ENCODE assay signal across 9 cellular contexts in the genomic region with DNA sequence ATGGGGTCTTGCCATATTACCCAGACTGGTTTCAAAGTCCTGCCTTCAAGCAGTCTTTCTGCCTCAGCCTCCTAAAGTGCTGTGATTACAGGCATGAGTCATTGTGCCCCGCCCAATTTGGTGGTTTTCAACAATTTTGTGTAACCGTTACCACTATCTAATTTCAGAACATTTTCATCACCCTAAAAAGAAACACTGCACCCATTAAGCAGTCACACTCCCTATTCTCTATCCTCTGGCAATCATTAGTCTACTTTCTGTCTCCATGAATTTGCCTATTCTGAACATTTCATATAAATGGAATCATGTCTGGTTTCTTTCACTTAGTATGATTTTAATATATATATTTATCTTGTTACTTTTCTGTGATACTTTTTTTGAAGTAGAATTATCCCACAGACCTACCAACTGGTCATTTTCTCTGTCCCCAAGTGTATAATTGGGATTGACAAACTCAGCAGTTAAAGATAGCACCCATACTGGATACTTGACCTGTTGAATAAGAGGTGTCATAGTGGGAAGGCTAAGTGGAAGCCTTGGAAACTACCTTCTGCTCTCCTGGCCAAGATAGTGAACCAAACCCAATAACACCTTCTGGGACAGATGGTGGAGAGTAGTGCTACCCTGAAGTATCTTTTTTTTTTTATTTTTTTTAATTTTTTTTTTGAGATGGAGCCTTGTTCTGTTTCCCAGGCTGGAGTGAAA.
DNase-seq lines count a peak whose midpoint lies in the region; ATAC-seq, FAIRE-seq and TF ChIP-seq lines count a peak whose summit lies in the region.
"Had no signal": no experiment of that assay in that cellular context is flagged by ENCODE, and none has a peak within 500 bp of the region (broad histone marks: within the 10 kb centered on the region; RNA-seq: fewer than 3 reads in every experiment).

No MANE protein-coding gene starts in this region.

- H3K4me1 Mint-ChIP-seq in activated T-helper 1 cell treated with anti-CD3 and anti-CD28 coated beads, Interleukin-12 subunit alpha, Interleukin-12 subunit beta, Interleukin-2, Interleukin-4 antibody, amounts not matched to agents 30 ng/mL and 10 ng/mL and 1 ng/mL, durations not matched to agents 14 hours and 24 hours and 36 hours (ENCODE audit: low read depth): peaks cover 55% of the 10 kb centered on the region
- peaks cover 71% of the 10 kb centered on the region for H3K4me1 Mint-ChIP-seq in stimulated activated naive CD8-positive, alpha-beta T cell treated with anti-CD3 and anti-CD28 coated beads, Interleukin-15, amount 100 ng/mL, for 72 hours

- no TSS peak for BruUV-seq in HepG2 (replicated peaks; lab: Mats Ljungman, UMichigan)

- no peak for TF ChIP-seq CTCF in left ventricle myocardium inferior (IDR thresholded peaks at IDR 0.05; ENCODE audit: borderline replicate concordance)
- no peak for TF ChIP-seq CTCF in HepG2 (CRISPR knock-in tag; IDR thresholded peaks at IDR 0.05)

- ATAC-seq in Right ventricle myocardium inferior (peak; percentile 44), HepG2 (no peak)
- ATAC-seq in stimulated activated naive CD8-positive, alpha-beta T cell treated with anti-CD3 and anti-CD28 coated beads, Interleukin-15, amount 100 ng/mL, for 72 hours: peak; percentile 91

- FAIRE-seq in HepG2 (lab: Jason Lieb, UNC): no peak

- H3K79me2 ChIP-seq in HepG2 (ENCODE audit: insufficient read depth, low read length): peaks cover 6% of the 10 kb centered on the region

- no peak for TF ChIP-seq POLR2A in HepG2 (IDR thresholded peaks at IDR 0.05; ENCODE audit: insufficient read depth in 1 of 2, low read depth in 2 of 2, low read length in 2 of 2)

- H3K27ac ChIP-seq in left ventricle myocardium inferior (replicated peaks) (no peak overlapping the region), HepG2 (ENCODE audit: extremely low read length, insufficient read depth, low read length) (no peak overlapping the region)
- H3K27ac ChIP-seq: C4-2B had no signal

- intact Hi-C loops in Right ventricle myocardium inferior (cut with DNase I) (no loop called here), left ventricle myocardium inferior (cut with micrococcal nuclease) (no loop called here), HepG2 (cut with micrococcal nuclease; ENCODE audit: unreplicated experiment) (no loop called here)
- intact Hi-C loops in activated T-helper 1 cell treated with anti-CD3 and anti-CD28 coated beads, Interleukin-12 subunit alpha, Interleukin-12 subunit beta, Interleukin-2, Interleukin-4 antibody, amounts not matched to agents 30 ng/mL and 10 ng/mL and 1 ng/mL, durations not matched to agents 14 hours and 24 hours and 36 hours (cut with micrococcal nuclease): loop anchor here (1.0 kb wide), 3 partner anchors 27 to 66 kb away; no protein-coding TSS in a partner anchor

- CTCF ChIA-PET in HepG2 (lab: Yijun Ruan, JAX; ENCODE audit: low intra/inter-chr PET ratio, low total read pairs): no interaction called here

- H3K4me1 ChIP-seq in left ventricle myocardium inferior (no peaks in the 10 kb centered on the region), HepG2 (ENCODE audit: insufficient read depth, low read length) (peaks cover 34% of the 10 kb centered on the region)

- no peak overlapping the region for H2AFZ ChIP-seq in HepG2 (ENCODE audit: low read length)

- no peaks in the 10 kb centered on the region for H4K20me1 ChIP-seq in HepG2 (ENCODE audit: insufficient read depth, low read length)

- H3K36me3 ChIP-seq in left ventricle myocardium inferior: no peaks in the 10 kb centered on the region
- H3K36me3 ChIP-seq in HepG2 (replicated peaks in 1 of 2; ENCODE audit: control insufficient read depth in 1 of 2, insufficient read depth in 2 of 2, low read length in 2 of 2): no peaks in the 10 kb centered on the region

- H3K27ac Mint-ChIP-seq in activated T-helper 1 cell treated with anti-CD3 and anti-CD28 coated beads, Interleukin-12 subunit alpha, Interleukin-12 subunit beta, Interleukin-2, Interleukin-4 antibody, amounts not matched to agents 30 ng/mL and 10 ng/mL and 1 ng/mL, durations not matched to agents 14 hours and 24 hours and 36 hours: peak overlapping the region; percentile 43
- peak overlapping the region; percentile 94 to 96 for H3K27ac Mint-ChIP-seq in stimulated activated naive CD8-positive, alpha-beta T cell treated with anti-CD3 and anti-CD28 coated beads, Interleukin-15, amount 100 ng/mL, for 72 hours

- TF ChIP-seq EP300 in HepG2 (IDR thresholded peaks at IDR 0.05; ENCODE audit: low read depth in 2 of 2, low read length in 2 of 2) (no peak), HepG2 (CRISPR knock-in tag; IDR thresholded peaks at IDR 0.05; ENCODE audit: borderline replicate concordance) (no peak)

- H3K27me3 ChIP-seq in left ventricle myocardium inferior (ENCODE audit: low read depth): no peaks in the 10 kb centered on the region
- no peaks in the 10 kb centered on the region for H3K27me3 ChIP-seq in HepG2 (ENCODE audit: control insufficient read depth in 1 of 2, insufficient read depth in 2 of 2, low read length in 2 of 2)

- no peak overlapping the region for H3K4me2 ChIP-seq in HepG2 (ENCODE audit: low read depth, low read length)

- H3K4me3 ChIP-seq in left ventricle myocardium inferior (no peak overlapping the region), HepG2 (replicated peaks in 1 of 3; ENCODE audit: insufficient read depth in 1 of 3, low read depth in 2 of 3, low read length in 3 of 3) (no peak overlapping the region)

- no peaks in the 10 kb centered on the region for H3K27me3 Mint-ChIP-seq in activated T-helper 1 cell treated with anti-CD3 and anti-CD28 coated beads, Interleukin-12 subunit alpha, Interleukin-12 subunit beta, Interleukin-2, Interleukin-4 antibody, amounts not matched to agents 30 ng/mL and 10 ng/mL and 1 ng/mL, durations not matched to agents 14 hours and 24 hours and 36 hours (ENCODE audit: insufficient read depth)
- H3K27me3 Mint-ChIP-seq in stimulated activated naive CD8-positive, alpha-beta T cell treated with anti-CD3 and anti-CD28 coated beads, Interleukin-15, amount 100 ng/mL, for 72 hours: no peaks in the 10 kb centered on the region

- TF ChIP-seq RAD21 in HepG2 (CRISPR knock-in tag; IDR thresholded peaks at IDR 0.05): no peak

- H3K9me3 ChIP-seq in left ventricle myocardium inferior (replicated peaks) (peaks cover 9% of the 10 kb centered on the region), HepG2 (ENCODE audit: low read length) (no peaks in the 10 kb centered on the region)

- H3K9ac ChIP-seq in HepG2 (ENCODE audit: insufficient read depth, low read depth, low read length): no peak overlapping the region

- no peak for DNase-seq in Right ventricle myocardium inferior (ENCODE audit: missing footprints)
- no peak for DNase-seq in left ventricle myocardium inferior
- DNase-seq in NOMO-1 treated with DMSO at 0.1 percent for 48 hours (lab: John Stamatoyannopoulos, UW; ENCODE audit: unreplicated experiment): peak; percentile 83
- peak; percentile 59 for DNase-seq in activated T-helper 1 cell treated with anti-CD3 and anti-CD28 coated beads, Interleukin-12 subunit alpha, Interleukin-12 subunit beta, Interleukin-2, Interleukin-4 antibody, amounts not matched to agents 30 ng/mL and 10 ng/mL and 1 ng/mL, durations not matched to agents 14 hours and 24 hours and 36 hours (ENCODE audit: low spot score)
- DNase-seq in HepG2 (ENCODE audit: low spot score): no peak
- DNase-seq in stimulated activated naive CD8-positive, alpha-beta T cell treated with anti-CD3 and anti-CD28 coated beads, Interleukin-15, amount 100 ng/mL, for 72 hours: peak; percentile 68 to 86
- no peak for DNase-seq in islet precursor cell
- no peak for DNase-seq in iPS-NIHi11 (ENCODE audit: low spot score)

- in situ Hi-C loops in HepG2 (cut with HindIII; ENCODE audit: extremely low pct_ligation_motif_present, low pct_unique_long_range_greater_than_20kb): no loop called here

- POLR2A ChIA-PET in HepG2 (lab: Yijun Ruan, JAX): no interaction called here

- peaks cover 11% of the 10 kb centered on the region for H3K36me3 Mint-ChIP-seq in activated T-helper 1 cell treated with anti-CD3 and anti-CD28 coated beads, Interleukin-12 subunit alpha, Interleukin-12 subunit beta, Interleukin-2, Interleukin-4 antibody, amounts not matched to agents 30 ng/mL and 10 ng/mL and 1 ng/mL, durations not matched to agents 14 hours and 24 hours and 36 hours (ENCODE audit: low read depth)

- WGBS in HepG2 (ENCODE audit: low lambda C conversion rate): 94% methylated on average over 2 of the region's 2 CpGs

- no peak overlapping the region for H3K4me3 Mint-ChIP-seq in activated T-helper 1 cell treated with anti-CD3 and anti-CD28 coated beads, Interleukin-12 subunit alpha, Interleukin-12 subunit beta, Interleukin-2, Interleukin-4 antibody, amounts not matched to agents 30 ng/mL and 10 ng/mL and 1 ng/mL, durations not matched to agents 14 hours and 24 hours and 36 hours
- peak overlapping the region; percentile 45 to 67 for H3K4me3 Mint-ChIP-seq in stimulated activated naive CD8-positive, alpha-beta T cell treated with anti-CD3 and anti-CD28 coated beads, Interleukin-15, amount 100 ng/mL, for 72 hours

- no peaks in the 10 kb centered on the region for H3K9me3 Mint-ChIP-seq in activated T-helper 1 cell treated with anti-CD3 and anti-CD28 coated beads, Interleukin-12 subunit alpha, Interleukin-12 subunit beta, Interleukin-2, Interleukin-4 antibody, amounts not matched to agents 30 ng/mL and 10 ng/mL and 1 ng/mL, durations not matched to agents 14 hours and 24 hours and 36 hours
- peaks cover 8 to 12% of the 10 kb centered on the region in 2 donors for H3K9me3 Mint-ChIP-seq in stimulated activated naive CD8-positive, alpha-beta T cell treated with anti-CD3 and anti-CD28 coated beads, Interleukin-15, amount 100 ng/mL, for 72 hours

TF ChIP-seq in HepG2, 621 proteins besides CTCF, POLR2A, EP300 and RAD21:
- TF ChIP-seq FOSL2 (CRISPR knock-in tag; IDR thresholded peaks at IDR 0.05): peak; percentile 29; the same call in 1 of the 2 replicates
- TF ChIP-seq ZNF263 (CRISPR knock-in tag; IDR thresholded peaks at IDR 0.05): no peak

Comparison
In these comparisons a context has a peak if more than half of its experiments do, and no peak if none do; other contexts are left out.
1. DNase-seq: peak in NOMO-1 treated with DMSO at 0.1 percent for 48 hours (single experiment), activated T-helper 1 cell treated with anti-CD3 and anti-CD28 coated beads, Interleukin-12 subunit alpha, Interleukin-12 subunit beta, Interleukin-2, Interleukin-4 antibody, amounts not matched to agents 30 ng/mL and 10 ng/mL and 1 ng/mL, durations not matched to agents 14 hours and 24 hours and 36 hours (single experiment) and stimulated activated naive CD8-positive, alpha-beta T cell treated with anti-CD3 and anti-CD28 coated beads, Interleukin-15, amount 100 ng/mL, for 72 hours (2 of 2); none in Right ventricle myocardium inferior (single experiment), left ventricle myocardium inferior (single experiment), HepG2 (single experiment), islet precursor cell (single experiment) and iPS-NIHi11 (single experiment).